ENCODE assay signal across 8 cellular contexts in genomic region chr3:13648060-13648743, GRCh38.
A peak's percentile ranks its signal among the peaks of the same experiment; 100 is the strongest.
DNase-seq lines count a peak whose midpoint lies in the region; ATAC-seq lines count a peak whose summit lies in the region.

No MANE protein-coding gene starts in this region.

- H3K4me3 ChIP-seq in BLaER1 treated with 17β-estradiol and CSF1 and Interleukin-3, amounts not matched to agents 10 nM and 100 nM = peak overlapping the region in 1 of 10 experiments; percentile 9; a peak in 1 of 20 replicates
- H3K4me3 ChIP-seq in skeletal muscle satellite cell (ENCODE audit: low read length) = no peak overlapping the region

- H4K20me1 ChIP-seq in BLaER1 treated with 17β-estradiol and CSF1 and Interleukin-3, amounts not matched to agents 10 nM and 100 nM = peaks cover 0 to 8% (median 0%) of the 10 kb centered on the region in 11 experiments; a peak in 1 of 22 replicates

- peaks cover 0 to 15% (median 13%) of the 10 kb centered on the region in 11 experiments; a peak in 17 of 22 replicates for H3K27me3 ChIP-seq in BLaER1 treated with 17β-estradiol and CSF1 and Interleukin-3, amounts not matched to agents 10 nM and 100 nM
- no peaks in the 10 kb centered on the region for H3K27me3 ChIP-seq in skeletal muscle satellite cell (ENCODE audit: control insufficient read depth, insufficient read depth, low read length)

- no peaks in the 10 kb centered on the region for H3K9me3 ChIP-seq in BLaER1 treated with 17β-estradiol and CSF1 and Interleukin-3, amounts not matched to agents 10 nM and 100 nM (replicated peaks in 1 of 11)
- H3K9me3 ChIP-seq in skeletal muscle satellite cell (replicated peaks; ENCODE audit: low read length) = no peaks in the 10 kb centered on the region

- peak overlapping the region in 1 of 11 experiments; percentile 9; a peak in 1 of 22 replicates for H3K9ac ChIP-seq in BLaER1 treated with 17β-estradiol and CSF1 and Interleukin-3, amounts not matched to agents 10 nM and 100 nM
- no peak overlapping the region for H3K9ac ChIP-seq in skeletal muscle satellite cell (ENCODE audit: low read depth, low read length)

- H3K36me3 ChIP-seq in BLaER1 treated with 17β-estradiol and CSF1 and Interleukin-3, amounts not matched to agents 10 nM and 100 nM = no peaks in the 10 kb centered on the region
- H3K36me3 ChIP-seq in skeletal muscle satellite cell (ENCODE audit: insufficient read depth, low read length) = no peaks in the 10 kb centered on the region

- H3K4me2 ChIP-seq in BLaER1 treated with 17β-estradiol and CSF1 and Interleukin-3, amounts not matched to agents 10 nM and 100 nM = peak overlapping the region; percentile 51 to 90 (median 72)
- peak overlapping the region; percentile 57 for H3K4me2 ChIP-seq in skeletal muscle satellite cell (ENCODE audit: low read length)

- peak overlapping the region in 3 of 11 experiments; percentile 8 to 44 (median 24); a peak in 3 of 22 replicates for H3K27ac ChIP-seq in BLaER1 treated with 17β-estradiol and CSF1 and Interleukin-3, amounts not matched to agents 10 nM and 100 nM

- DNase-seq in NCI-H1048 (lab: John Stamatoyannopoulos, UW) (peak; percentile 7), T-helper 9 cell (peak; percentile 72), astrocyte of the hippocampus (ENCODE audit: low read depth, low spot score) (peak; percentile 92), hypothalamus (lab: John Stamatoyannopoulos, UW) (peak; percentile 16 to 90 (median 74))

- peaks cover 11 to 53% (median 17%) of the 10 kb centered on the region in 10 experiments for H3K4me1 ChIP-seq in BLaER1 treated with 17β-estradiol and CSF1 and Interleukin-3, amounts not matched to agents 10 nM and 100 nM
- peaks cover 10% of the 10 kb centered on the region for H3K4me1 ChIP-seq in skeletal muscle satellite cell (ENCODE audit: control insufficient read depth, insufficient read depth, low read length)

- ATAC-seq in GM19351 (IDR thresholded peaks at IDR 0.05; ENCODE audit: unreplicated experiment) (peak; percentile 64), GM21786 (IDR thresholded peaks at IDR 0.05; ENCODE audit: unreplicated experiment) (no peak)

Comparison
In these comparisons a context has a peak if more than half of its experiments do, and no peak if none do; other contexts are left out.
1. DNase-seq: peak in every context shown above with its lines; median percentile 92 in astrocyte of the hippocampus; 74 in hypothalamus; 72 in T-helper 9 cell; 7 in NCI-H1048.